Comparison of ENCODE assay signal across 36 cellular contexts in the genomic region with DNA sequence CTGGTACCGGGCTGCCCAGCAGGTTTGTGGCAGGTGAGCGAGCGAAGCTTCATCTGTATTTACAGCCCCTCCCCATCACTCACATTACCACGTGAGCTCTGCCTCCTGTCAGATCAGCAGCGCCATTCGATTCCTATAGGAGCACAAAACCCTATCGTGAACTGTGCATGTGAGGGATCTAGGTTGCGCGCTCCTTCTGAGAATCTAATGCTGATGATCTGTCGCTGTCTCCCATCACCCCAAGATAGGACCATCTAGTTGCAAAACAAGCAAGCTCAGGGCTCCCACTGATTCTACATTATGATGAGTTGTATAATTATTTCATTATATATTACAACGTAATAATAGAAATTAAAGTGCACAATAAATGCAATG. TPM values are rescaled to one million over a fixed set of nuclear protein-coding genes. Genes with fewer than 3 reads are reported as not detected.
"Had no signal": no experiment of that assay in that cellular context is flagged by ENCODE, and none has a peak within 500 bp of the region (broad histone marks: within the 10 kb centered on the region; RNA-seq: fewer than 3 reads in every experiment).

No MANE protein-coding gene starts in this region.

- H3K9me3 ChIP-seq: MG63 had no signal

- H3K27ac ChIP-seq: KMS-11 had no signal

- H3K27me3 ChIP-seq: MG63 had no signal

- DNase-seq: Karpas-422, Kasumi-1, MG63, MM.1S, NCI-H1048, NCI-H1092, NCI-H1092 treated with DMSO at 0.1 percent for 48 hours, NCI-H1105, NCI-H1105 treated with DMSO at 0.1 percent for 48 hours, NCI-H1417, NCI-H1417 treated with DMSO at 0.1 percent for 48 hours, NCI-H1436, NCI-H1436 treated with DMSO at 0.1 percent for 48 hours, NCI-H146, NCI-H1694, NCI-H1694 treated with DMSO at 0.1 percent for 48 hours, NCI-H187, NCI-H187 treated with DMSO at 0.1 percent for 48 hours, NCI-H1930, NCI-H2029, NCI-H2029 treated with DMSO at 0.1 percent for 48 hours, NCI-H2081, NCI-H2081 treated with DMSO at 0.1 percent for 48 hours, NCI-H2107, NCI-H2171, NCI-H2171 treated with DMSO at 0.1 percent for 48 hours, NCI-H2227 treated with DMSO at 0.1 percent for 48 hours, NCI-H345, NCI-H446, NCI-H446 treated with DMSO at 0.1 percent for 48 hours, NCI-H510A had no signal

- H3K36me3 ChIP-seq: MG63 had no signal

- H3K4me3 ChIP-seq: MG63 had no signal

RNA-seq across cellular contexts. Expression of gene VSIG10L2, which starts 15.8 kb away (rescaled TPM):
- total RNA-seq: LHCN-M2, M059J, MCF 10A had no signal

RNA-seq across cellular contexts. Expression of gene DDX25, which starts 25.8 kb away (rescaled TPM):
- total RNA-seq: LHCN-M2, M059J, MCF 10A, NCI-H460 had no signal
